Comparison of ENCODE assay signal across 22 cellular contexts in the genomic region with DNA sequence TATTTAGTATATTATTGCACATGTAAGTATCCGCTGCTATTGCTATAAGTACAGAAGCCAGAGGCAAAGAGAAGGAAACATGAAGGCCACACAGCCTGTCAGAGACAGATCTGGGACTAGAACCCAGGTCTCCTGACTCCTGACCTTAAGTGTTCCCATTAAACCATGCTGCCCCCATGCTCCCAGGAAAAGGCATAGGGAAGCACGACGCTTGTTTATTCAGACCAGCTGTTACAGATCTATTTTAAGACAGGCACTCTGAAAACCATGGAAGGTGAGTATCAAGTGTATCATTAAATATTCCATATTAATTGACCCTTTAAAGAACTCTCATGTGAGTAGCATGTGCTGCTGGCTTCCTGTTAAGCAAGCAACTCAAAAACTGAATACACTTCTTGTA. TPM values are rescaled to one million over a fixed set of nuclear protein-coding genes. Genes with fewer than 3 reads are reported as not detected.
DNase-seq lines count a peak whose midpoint lies in the region; ATAC-seq and TF ChIP-seq lines count a peak whose summit lies in the region.
"Had no signal": no experiment of that assay in that cellular context is flagged by ENCODE, and none has a peak within 500 bp of the region (broad histone marks: within the 10 kb centered on the region; RNA-seq: fewer than 3 reads in every experiment).

No MANE protein-coding gene starts in this region.

- H3K27me3 ChIP-seq in GM23338 (ENCODE audit: insufficient read depth), result no peaks in the 10 kb centered on the region
- H3K27me3 ChIP-seq: colonic mucosa had no signal

- DNase-seq in NCI-H82 (lab: John Stamatoyannopoulos, UW), result peak; percentile 9
- DNase-seq in NCI-H82 treated with DMSO at 0.1 percent for 48 hours (lab: John Stamatoyannopoulos, UW; ENCODE audit: unreplicated experiment), result no peak
- no peak for DNase-seq in GM23338 (ENCODE audit: low spot score)
- peak; percentile 23 for DNase-seq in NCI-H526 treated with DMSO at 0.1 percent for 48 hours (lab: John Stamatoyannopoulos, UW)
- DNase-seq in nephron progenitor cell, result no peak
- DNase-seq: ACHN; activated CD4-positive, alpha-beta memory T cell treated with anti-CD3 and anti-CD28 coated beads, Interleukin-2, amount 10 ng/mL, durations not matched to agents 7 days and 5 days; activated T-cell treated with anti-CD3 and anti-CD28 coated beads, Interleukin-2, amount 50 U/mL, for 1 hour; colonic mucosa; H9; hypothalamus; mucosa of descending colon; NCI-H226; stimulated activated CD4-positive, alpha-beta T cell treated with anti-CD3 and anti-CD28 coated beads, Interleukin-4, amount 100 ng/mL, for 1 hour; T-helper 17 cell had no signal

- no peak for ATAC-seq in GM23338
- ATAC-seq in GM18511 (IDR thresholded peaks at IDR 0.05; ENCODE audit: unreplicated experiment), result no peak
- ATAC-seq in HG02610 (IDR thresholded peaks at IDR 0.05; ENCODE audit: unreplicated experiment), result no peak
- ATAC-seq in GM18861 (IDR thresholded peaks at IDR 0.05; ENCODE audit: unreplicated experiment), result no peak
- ATAC-seq: mucosa of descending colon, sciatic nerve, T-helper 17 cell, WTC11 had no signal

- H4K20me1 ChIP-seq in GM23338 (replicated peaks; ENCODE audit: insufficient read depth), result no peaks in the 10 kb centered on the region

- H3K36me3 Mint-ChIP-seq in GM23338 (ENCODE audit: low read depth) (no peaks in the 10 kb centered on the region), nephron progenitor cell (ENCODE audit: low read depth) (no peaks in the 10 kb centered on the region)
- H3K36me3 Mint-ChIP-seq: activated naive CD4-positive, alpha-beta T cell treated with anti-CD3 and anti-CD28 coated beads, Interleukin-2, amount 50 U/mL, for 24 hours; WTC11 had no signal

- no peak overlapping the region for H3K27ac ChIP-seq in GM23338 (ENCODE audit: low read depth)
- H3K27ac ChIP-seq: SJSA1 had no signal

- peaks cover 15% of the 10 kb centered on the region for H3K79me2 ChIP-seq in GM23338 (replicated peaks; ENCODE audit: insufficient read depth)

- peaks cover 9% of the 10 kb centered on the region for H3K4me1 ChIP-seq in GM23338 (ENCODE audit: insufficient read depth)
- H3K4me1 ChIP-seq: colonic mucosa, SJSA1 had no signal

- no peaks in the 10 kb centered on the region for H3F3A ChIP-seq in GM23338 (replicated peaks; ENCODE audit: low read depth)

- H3K4me3 ChIP-seq in GM23338, result no peak overlapping the region
- H3K4me3 ChIP-seq: colonic mucosa, mucosa of descending colon, SJSA1 had no signal

- H3K36me3 ChIP-seq in GM23338 (ENCODE audit: insufficient read depth), result no peaks in the 10 kb centered on the region
- H3K36me3 ChIP-seq: colonic mucosa, SJSA1 had no signal

- H3K9me2 ChIP-seq in GM23338 (ENCODE audit: insufficient read depth), result no peaks in the 10 kb centered on the region

- no peak overlapping the region for H3K4me2 ChIP-seq in GM23338

- TF ChIP-seq CTCF in GM23338 (conservative IDR thresholded peaks at IDR 0.05; ENCODE audit: low read depth in 2 of 2) (peak in 1 of 2 experiments; percentile 23; a peak in 2 of 4 replicates), nephron progenitor cell (IDR thresholded peaks at IDR 0.05) (no peak)

- H3K27ac Mint-ChIP-seq in GM23338 (peak overlapping the region; percentile 54; the same call in 1 of the 2 replicates), nephron progenitor cell (peak overlapping the region; percentile 43)
- H3K27ac Mint-ChIP-seq: activated CD4-positive, alpha-beta memory T cell treated with anti-CD3 and anti-CD28 coated beads, Interleukin-2, amount 10 ng/mL, durations not matched to agents 7 days and 5 days; activated naive CD4-positive, alpha-beta T cell treated with anti-CD3 and anti-CD28 coated beads, Interleukin-2, amount 50 U/mL, for 24 hours; T-helper 17 cell had no signal

- no peak overlapping the region for H3K4me3 Mint-ChIP-seq in GM23338
- no peak overlapping the region for H3K4me3 Mint-ChIP-seq in nephron progenitor cell
- H3K4me3 Mint-ChIP-seq: activated CD4-positive, alpha-beta memory T cell treated with anti-CD3 and anti-CD28 coated beads, Interleukin-2, amount 10 ng/mL, durations not matched to agents 7 days and 5 days; activated naive CD4-positive, alpha-beta T cell treated with anti-CD3 and anti-CD28 coated beads, Interleukin-2, amount 50 U/mL, for 24 hours; H9; T-helper 17 cell; WTC11 had no signal

- H3K9me3 Mint-ChIP-seq in GM23338, result no peaks in the 10 kb centered on the region
- no peaks in the 10 kb centered on the region for H3K9me3 Mint-ChIP-seq in nephron progenitor cell
- H3K9me3 Mint-ChIP-seq: activated CD4-positive, alpha-beta memory T cell treated with anti-CD3 and anti-CD28 coated beads, Interleukin-2, amount 10 ng/mL, durations not matched to agents 7 days and 5 days; activated naive CD4-positive, alpha-beta T cell treated with anti-CD3 and anti-CD28 coated beads, Interleukin-2, amount 50 U/mL, for 24 hours; H9; WTC11 had no signal

- H3K27me3 Mint-ChIP-seq in GM23338 (ENCODE audit: insufficient read depth, low read depth, poor library complexity) (no peaks in the 10 kb centered on the region), nephron progenitor cell (ENCODE audit: low read depth, poor library complexity) (no peaks in the 10 kb centered on the region)
- H3K27me3 Mint-ChIP-seq: activated naive CD4-positive, alpha-beta T cell treated with anti-CD3 and anti-CD28 coated beads, Interleukin-2, amount 50 U/mL, for 24 hours; T-helper 17 cell had no signal

- no peak overlapping the region for H2AFZ ChIP-seq in GM23338

- H3K4me1 Mint-ChIP-seq in GM23338 (peaks cover 23% of the 10 kb centered on the region; the same call in 2 of the 3 replicates), nephron progenitor cell (peaks cover 6% of the 10 kb centered on the region)

TF ChIP-seq in GM23338, 12 proteins besides CTCF, POLR2A, EP300 and RAD21:
- TF ChIP-seq ZNF114 (CRISPR knock-in tag; IDR thresholded peaks at IDR 0.05), result no peak
- TF ChIP-seq, protein P1, sequence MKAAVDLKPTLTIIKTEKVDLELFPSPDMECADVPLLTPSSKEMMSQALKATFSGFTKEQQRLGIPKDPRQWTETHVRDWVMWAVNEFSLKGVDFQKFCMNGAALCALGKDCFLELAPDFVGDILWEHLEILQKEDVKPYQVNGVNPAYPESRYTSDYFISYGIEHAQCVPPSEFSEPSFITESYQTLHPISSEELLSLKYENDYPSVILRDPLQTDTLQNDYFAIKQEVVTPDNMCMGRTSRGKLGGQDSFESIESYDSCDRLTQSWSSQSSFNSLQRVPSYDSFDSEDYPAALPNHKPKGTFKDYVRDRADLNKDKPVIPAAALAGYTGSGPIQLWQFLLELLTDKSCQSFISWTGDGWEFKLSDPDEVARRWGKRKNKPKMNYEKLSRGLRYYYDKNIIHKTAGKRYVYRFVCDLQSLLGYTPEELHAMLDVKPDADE (IDR thresholded peaks at IDR 0.05), result no peak
- TF ChIP-seq EZH2phosphoT487 (IDR thresholded peaks at IDR 0.05; ENCODE audit: unreplicated experiment), result no peak
- no peak for TF ChIP-seq JUNB (IDR thresholded peaks at IDR 0.05; ENCODE audit: unreplicated experiment)
- TF ChIP-seq CREB1 (CRISPR knock-in tag; IDR thresholded peaks at IDR 0.05; ENCODE audit: low read depth), result no peak

RNA-seq across cellular contexts. Expression of a gene that starts 11.4 kb away (rescaled TPM):
- 11.3 and 11.4 TPM in 2 replicates for total RNA-seq in GM23338 (2014; rRNA removed; shearing (Covaris generic))
- 3.0 and 3.4 TPM in 2 replicates for polyA plus RNA-seq in GM23338 (2016; fragmentation: Nextera tagmentation; extraction: Ambion mirVana)
- total RNA-seq: SJSA1 had no signal

Comparison
In these comparisons a context has a peak if more than half of its experiments do, and no peak if none do; other contexts are left out.
1. DNase-seq: peak in NCI-H82 (single experiment) and NCI-H526 treated with DMSO at 0.1 percent for 48 hours (single experiment); none in NCI-H82 treated with DMSO at 0.1 percent for 48 hours (single experiment), GM23338 (single experiment) and nephron progenitor cell (single experiment).